Comparison of ENCODE assay signal across 1 cellular context in genomic region chr5:173310296-173310769, GRCh38.
TF ChIP-seq lines count a peak whose summit lies in the region.

No MANE protein-coding gene starts in this region.

TF ChIP-seq in SK-N-SH treated with all-trans-retinoic acid at 6 μM for 48 hours, 23 proteins besides CTCF, POLR2A, EP300 and RAD21 (continued from another document):
- TF ChIP-seq CREB5 (CRISPR knock-in tag; IDR thresholded peaks at IDR 0.05; ENCODE audit: low read depth) (no peak), TCF4 (CRISPR knock-in tag; IDR thresholded peaks at IDR 0.05; ENCODE audit: borderline replicate concordance) (no peak), OSR1 (CRISPR knock-in tag; IDR thresholded peaks at IDR 0.05) (no peak), TOX (CRISPR knock-in tag; IDR thresholded peaks at IDR 0.05; ENCODE audit: borderline replicate concordance) (no peak), ESRRG (CRISPR knock-in tag; IDR thresholded peaks at IDR 0.05) (no peak)
